ENCODE assay signal across 10 cellular contexts in genomic region chr6:70547313-70547712, GRCh38. TPM values are rescaled to one million over a fixed set of nuclear protein-coding genes. Genes with fewer than 3 reads are reported as not detected.
DNase-seq lines count a peak whose midpoint lies in the region; ATAC-seq, FAIRE-seq and TF ChIP-seq lines count a peak whose summit lies in the region.
"Had no signal": no experiment of that assay in that cellular context is flagged by ENCODE, and none has a peak within 500 bp of the region (broad histone marks: within the 10 kb centered on the region; RNA-seq: fewer than 3 reads in every experiment).

No MANE protein-coding gene starts in this region.

- H3K36me3 ChIP-seq in mesenchymal stem cell (ENCODE audit: control insufficient read depth in 1 of 2, insufficient read depth in 2 of 2, low read depth in 1 of 2, low read length in 2 of 2) (no peaks in the 10 kb centered on the region), spleen (peaks cover 0 to 12% (median 0%) of the 10 kb centered on the region in 6 donors)

- H2BK12ac ChIP-seq in mesenchymal stem cell (ENCODE audit: low read length in 2 of 2), result no peak overlapping the region

- DNase-seq in GM10248 (ENCODE audit: extremely low spot score) (no peak), NB4 (ENCODE audit: low read depth) (peak; percentile 23), mesenchymal stem cell (peak; percentile 22), spleen (no peak), HTR-8/SVneo (ENCODE audit: insufficient read length, low spot score) (no peak)
- DNase-seq in central memory CD4-positive, alpha-beta T cell, result peak; percentile 13
- DNase-seq: activated T-cell treated with anti-CD3 and anti-CD28 coated beads, Interleukin-2, amount 50 U/mL, for 48 hours; naive B cell had no signal

- no peak overlapping the region for H3K23ac ChIP-seq in mesenchymal stem cell (ENCODE audit: low read length in 2 of 2)

- no peak for ATAC-seq in HG03432 (IDR thresholded peaks at IDR 0.05; ENCODE audit: unreplicated experiment)
- no peak for ATAC-seq in HG02678 (IDR thresholded peaks at IDR 0.05; ENCODE audit: unreplicated experiment)

- no peak overlapping the region for H2BK15ac ChIP-seq in mesenchymal stem cell (ENCODE audit: low read depth, poor library complexity, severe bottlenecking)

- H3K9me3 ChIP-seq in mesenchymal stem cell (ENCODE audit: control insufficient read depth, low read length) (no peaks in the 10 kb centered on the region), spleen (no peaks in the 10 kb centered on the region)

- no peak overlapping the region for H3K9ac ChIP-seq in mesenchymal stem cell (ENCODE audit: low read length)

- H2BK120ac ChIP-seq in mesenchymal stem cell (ENCODE audit: low read depth, low read length), result no peak overlapping the region

- no peak overlapping the region for H2BK5ac ChIP-seq in mesenchymal stem cell (ENCODE audit: low read depth, low read length, poor library complexity, severe bottlenecking)

- H3K27ac ChIP-seq in mesenchymal stem cell (ENCODE audit: low read length, poor library complexity, severe bottlenecking), result no peak overlapping the region
- H3K27ac ChIP-seq in spleen, result no peak overlapping the region

- H3K4me1 ChIP-seq in mesenchymal stem cell (ENCODE audit: control insufficient read depth, insufficient read depth, low read depth, low read length) (no peaks in the 10 kb centered on the region), spleen (no peaks in the 10 kb centered on the region)

- CTCF ChIA-PET in GM10248 (lab: Yijun Ruan, JAX), result interaction anchor here (1.7 to 3.8 kb wide), 4 partner anchors 11 to 337 kb away, joined by 4 to 16 read pairs (median 12); no protein-coding TSS in a partner anchor

- no peak overlapping the region for H2AFZ ChIP-seq in mesenchymal stem cell (ENCODE audit: low read depth, low read length)

- TF ChIP-seq CTCF in GM10248 (IDR thresholded peaks at IDR 0.05; ENCODE audit: control extremely low read depth, extremely low read depth, low read depth, missing control alignments) (peak; percentile 14), NB4 (IDR thresholded peaks at IDR 0.05; ENCODE audit: low read depth, low read length) (peak; percentile 43), spleen (IDR thresholded peaks at IDR 0.05 in 8 of 11, conservative IDR thresholded peaks at IDR 0.05 in 3 of 11) (peak in 1 of 11 experiments; percentile 23)

- no peak overlapping the region for H4K91ac ChIP-seq in mesenchymal stem cell (ENCODE audit: low read length)

- POLR2A ChIA-PET in GM10248 (lab: Yijun Ruan, JAX), result no interaction called here

- H3K4me2 ChIP-seq in mesenchymal stem cell (ENCODE audit: low read length, poor library complexity, severe bottlenecking), result no peak overlapping the region

- H3K27me3 ChIP-seq in mesenchymal stem cell (ENCODE audit: control insufficient read depth in 1 of 2, insufficient read depth in 1 of 2, low read length in 2 of 2) (no peaks in the 10 kb centered on the region), spleen (replicated peaks in 1 of 7) (no peaks in the 10 kb centered on the region)

- H3K79me1 ChIP-seq in mesenchymal stem cell (replicated peaks; ENCODE audit: low read length, poor library complexity, severe bottlenecking), result no peaks in the 10 kb centered on the region

- FAIRE-seq in HTR-8/SVneo (lab: Jason Lieb, UNC), result no peak

- no peak overlapping the region for H3K14ac ChIP-seq in mesenchymal stem cell (ENCODE audit: low read length in 2 of 2)

- TF ChIP-seq POLR2A in NB4 (IDR thresholded peaks at IDR 0.05; ENCODE audit: extremely low read depth, insufficient read length) (no peak), spleen (IDR thresholded peaks at IDR 0.05) (no peak)

- H3K18ac ChIP-seq in mesenchymal stem cell (ENCODE audit: low read depth in 1 of 2, low read length in 2 of 2), result no peak overlapping the region

- intact Hi-C loops in spleen (cut with DNase I; ENCODE audit: low total_unique reads), result no loop called here

- H4K8ac ChIP-seq in mesenchymal stem cell (ENCODE audit: low read length), result no peak overlapping the region

- no peak overlapping the region for H3K4ac ChIP-seq in mesenchymal stem cell (ENCODE audit: low read depth in 1 of 2, low read length in 2 of 2)

- no peak overlapping the region for H2AK5ac ChIP-seq in mesenchymal stem cell (ENCODE audit: low read length, severe bottlenecking)

- no peak overlapping the region for H3K4me3 ChIP-seq in NB4 (ENCODE audit: low read depth, low read length)
- H3K4me3 ChIP-seq in mesenchymal stem cell (ENCODE audit: insufficient read depth in 1 of 2, low read depth in 1 of 2, low read length in 2 of 2), result no peak overlapping the region
- no peak overlapping the region for H3K4me3 ChIP-seq in spleen

RNA-seq across cellular contexts. Expression of gene SDHAF4, which starts 19.4 kb away (rescaled TPM):
- polyA plus RNA-seq in mesenchymal stem cell (2013, experiment 1 of 2), result 7.3 TPM
- 10.5 TPM for polyA plus RNA-seq in mesenchymal stem cell (2013, experiment 2 of 2)
- 10 to 100 TPM in 1 of 7 donors, 1 to 10 TPM in 6; 2.7 to 12.6 (median 7.3) TPM for total RNA-seq in spleen
- 10 to 100 TPM in 1 of 3 donors, 1 to 10 TPM in 2; 8.1 to 12.8 (median 9.1) TPM for polyA plus RNA-seq in spleen

Comparison
In these comparisons a context has a peak if more than half of its experiments do, and no peak if none do; other contexts are left out.
1. DNase-seq: peak in NB4 (single experiment), central memory CD4-positive, alpha-beta T cell (single experiment) and mesenchymal stem cell (single experiment); none in GM10248 (single experiment), spleen (single experiment) and HTR-8/SVneo (single experiment).